Comparison of ENCODE assay signal across 2 cellular contexts in the genomic region with DNA sequence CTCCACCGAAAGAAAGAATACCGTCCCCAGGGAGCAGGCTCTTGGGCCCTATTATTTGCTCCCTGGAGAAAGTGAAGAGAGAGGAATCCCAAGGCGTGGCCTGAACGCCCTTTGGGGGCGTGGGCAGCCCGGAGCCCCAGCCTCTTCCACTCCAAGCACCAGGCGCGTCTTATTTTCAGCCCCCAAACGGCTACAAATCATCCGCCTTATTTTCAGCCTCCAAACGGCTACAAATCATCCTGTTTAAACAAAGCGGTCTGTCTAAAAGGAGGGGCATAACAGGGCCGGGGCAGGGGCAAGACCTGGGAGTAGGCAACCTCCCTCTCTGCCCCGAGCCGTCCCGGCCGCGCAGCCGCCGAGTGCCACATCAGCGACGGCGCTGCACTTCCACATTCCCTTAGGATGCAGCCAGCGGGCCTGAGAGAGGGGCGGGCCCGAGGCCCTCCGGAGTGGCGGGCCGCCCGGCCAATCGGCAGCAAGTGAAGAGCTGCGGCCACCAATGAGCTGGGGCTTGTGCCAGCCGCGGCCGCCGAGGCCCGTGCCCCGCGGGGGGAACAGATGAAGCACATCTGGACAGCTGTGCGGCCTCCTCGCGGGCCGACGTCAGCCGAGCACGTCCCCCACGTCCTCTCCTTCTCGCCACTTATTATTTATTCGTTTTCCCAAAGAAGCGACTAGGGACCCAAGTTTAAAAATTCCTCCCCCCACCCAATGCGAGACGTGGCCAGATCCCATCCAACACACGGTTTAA.
TF ChIP-seq lines count a peak whose summit lies in the region.

A gene with protein sequence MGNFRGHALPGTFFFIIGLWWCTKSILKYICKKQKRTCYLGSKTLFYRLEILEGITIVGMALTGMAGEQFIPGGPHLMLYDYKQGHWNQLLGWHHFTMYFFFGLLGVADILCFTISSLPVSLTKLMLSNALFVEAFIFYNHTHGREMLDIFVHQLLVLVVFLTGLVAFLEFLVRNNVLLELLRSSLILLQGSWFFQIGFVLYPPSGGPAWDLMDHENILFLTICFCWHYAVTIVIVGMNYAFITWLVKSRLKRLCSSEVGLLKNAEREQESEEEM (plus strand): TSS at position 561 of the 751 bp plus-strand sequence. CDS start 62,593 bp downstream, outside the sequence.

TF ChIP-seq in HEK293, 187 proteins besides CTCF, POLR2A, EP300 and RAD21 (continued from another document and continues in another):
- TF ChIP-seq, protein P1, sequence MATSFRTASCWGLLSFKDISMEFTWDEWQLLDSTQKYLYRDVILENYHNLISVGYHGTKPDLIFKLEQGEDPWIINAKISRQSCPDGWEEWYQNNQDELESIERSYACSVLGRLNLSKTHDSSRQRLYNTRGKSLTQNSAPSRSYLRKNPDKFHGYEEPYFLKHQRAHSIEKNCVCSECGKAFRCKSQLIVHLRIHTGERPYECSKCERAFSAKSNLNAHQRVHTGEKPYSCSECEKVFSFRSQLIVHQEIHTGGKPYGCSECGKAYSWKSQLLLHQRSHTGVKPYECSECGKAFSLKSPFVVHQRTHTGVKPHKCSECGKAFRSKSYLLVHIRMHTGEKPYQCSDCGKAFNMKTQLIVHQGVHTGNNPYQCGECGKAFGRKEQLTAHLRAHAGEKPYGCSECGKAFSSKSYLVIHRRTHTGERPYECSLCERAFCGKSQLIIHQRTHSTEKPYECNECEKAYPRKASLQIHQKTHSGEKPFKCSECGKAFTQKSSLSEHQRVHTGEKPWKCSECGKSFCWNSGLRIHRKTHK (tag by site-specific recombination; IDR thresholded peaks at IDR 0.05): no peak
- TF ChIP-seq, protein P2, sequence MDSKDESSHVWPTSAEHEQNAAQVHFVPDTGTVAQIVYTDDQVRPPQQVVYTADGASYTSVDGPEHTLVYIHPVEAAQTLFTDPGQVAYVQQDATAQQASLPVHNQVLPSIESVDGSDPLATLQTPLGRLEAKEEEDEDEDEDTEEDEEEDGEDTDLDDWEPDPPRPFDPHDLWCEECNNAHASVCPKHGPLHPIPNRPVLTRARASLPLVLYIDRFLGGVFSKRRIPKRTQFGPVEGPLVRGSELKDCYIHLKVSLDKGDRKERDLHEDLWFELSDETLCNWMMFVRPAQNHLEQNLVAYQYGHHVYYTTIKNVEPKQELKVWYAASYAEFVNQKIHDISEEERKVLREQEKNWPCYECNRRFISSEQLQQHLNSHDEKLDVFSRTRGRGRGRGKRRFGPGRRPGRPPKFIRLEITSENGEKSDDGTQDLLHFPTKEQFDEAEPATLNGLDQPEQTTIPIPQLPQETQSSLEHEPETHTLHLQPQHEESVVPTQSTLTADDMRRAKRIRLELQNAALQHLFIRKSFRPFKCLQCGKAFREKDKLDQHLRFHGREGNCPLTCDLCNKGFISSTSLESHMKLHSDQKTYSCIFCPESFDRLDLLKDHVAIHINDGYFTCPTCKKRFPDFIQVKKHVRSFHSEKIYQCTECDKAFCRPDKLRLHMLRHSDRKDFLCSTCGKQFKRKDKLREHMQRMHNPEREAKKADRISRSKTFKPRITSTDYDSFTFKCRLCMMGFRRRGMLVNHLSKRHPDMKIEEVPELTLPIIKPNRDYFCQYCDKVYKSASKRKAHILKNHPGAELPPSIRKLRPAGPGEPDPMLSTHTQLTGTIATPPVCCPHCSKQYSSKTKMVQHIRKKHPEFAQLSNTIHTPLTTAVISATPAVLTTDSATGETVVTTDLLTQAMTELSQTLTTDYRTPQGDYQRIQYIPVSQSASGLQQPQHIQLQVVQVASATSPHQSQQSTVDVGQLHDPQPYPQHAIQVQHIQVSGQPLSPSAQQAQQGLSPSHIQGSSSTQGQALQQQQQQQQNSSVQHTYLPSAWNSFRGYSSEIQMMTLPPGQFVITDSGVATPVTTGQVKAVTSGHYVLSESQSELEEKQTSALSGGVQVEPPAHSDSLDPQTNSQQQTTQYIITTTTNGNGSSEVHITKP (tag by site-specific recombination; IDR thresholded peaks at IDR 0.05): peak; percentile 88
- TF ChIP-seq KLF7 (tag by site-specific recombination; IDR thresholded peaks at IDR 0.05; ENCODE audit: borderline replicate concordance): no peak
- TF ChIP-seq, protein P3, sequence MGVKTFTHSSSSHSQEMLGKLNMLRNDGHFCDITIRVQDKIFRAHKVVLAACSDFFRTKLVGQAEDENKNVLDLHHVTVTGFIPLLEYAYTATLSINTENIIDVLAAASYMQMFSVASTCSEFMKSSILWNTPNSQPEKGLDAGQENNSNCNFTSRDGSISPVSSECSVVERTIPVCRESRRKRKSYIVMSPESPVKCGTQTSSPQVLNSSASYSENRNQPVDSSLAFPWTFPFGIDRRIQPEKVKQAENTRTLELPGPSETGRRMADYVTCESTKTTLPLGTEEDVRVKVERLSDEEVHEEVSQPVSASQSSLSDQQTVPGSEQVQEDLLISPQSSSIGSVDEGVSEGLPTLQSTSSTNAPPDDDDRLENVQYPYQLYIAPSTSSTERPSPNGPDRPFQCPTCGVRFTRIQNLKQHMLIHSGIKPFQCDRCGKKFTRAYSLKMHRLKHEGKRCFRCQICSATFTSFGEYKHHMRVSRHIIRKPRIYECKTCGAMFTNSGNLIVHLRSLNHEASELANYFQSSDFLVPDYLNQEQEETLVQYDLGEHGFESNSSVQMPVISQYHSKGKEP (tag by site-specific recombination; IDR thresholded peaks at IDR 0.05): peak; percentile 29; the same call in 1 of the 2 replicates
- TF ChIP-seq ZNF248 (tag by site-specific recombination; IDR thresholded peaks at IDR 0.05): no peak
- no peak for TF ChIP-seq ZNF830 (tag by site-specific recombination; IDR thresholded peaks at IDR 0.05; ENCODE audit: low read depth)
- peak; percentile 82 for TF ChIP-seq ZNF335 (tag by site-specific recombination; conservative IDR thresholded peaks at IDR 0.05)
- TF ChIP-seq ZNF19 (tag by site-specific recombination; IDR thresholded peaks at IDR 0.05; ENCODE audit: low read depth): no peak
- TF ChIP-seq EGR2 (tag by site-specific recombination; IDR thresholded peaks at IDR 0.05; ENCODE audit: low read depth): no peak
- no peak for TF ChIP-seq ZBTB21 (tag by site-specific recombination; IDR thresholded peaks at IDR 0.05)
- no peak for TF ChIP-seq ZNF366 (tag by site-specific recombination; conservative IDR thresholded peaks at IDR 0.05)
- no peak for TF ChIP-seq ZFP41 (tag by site-specific recombination; IDR thresholded peaks at IDR 0.05; ENCODE audit: borderline replicate concordance)
- TF ChIP-seq, protein P4, sequence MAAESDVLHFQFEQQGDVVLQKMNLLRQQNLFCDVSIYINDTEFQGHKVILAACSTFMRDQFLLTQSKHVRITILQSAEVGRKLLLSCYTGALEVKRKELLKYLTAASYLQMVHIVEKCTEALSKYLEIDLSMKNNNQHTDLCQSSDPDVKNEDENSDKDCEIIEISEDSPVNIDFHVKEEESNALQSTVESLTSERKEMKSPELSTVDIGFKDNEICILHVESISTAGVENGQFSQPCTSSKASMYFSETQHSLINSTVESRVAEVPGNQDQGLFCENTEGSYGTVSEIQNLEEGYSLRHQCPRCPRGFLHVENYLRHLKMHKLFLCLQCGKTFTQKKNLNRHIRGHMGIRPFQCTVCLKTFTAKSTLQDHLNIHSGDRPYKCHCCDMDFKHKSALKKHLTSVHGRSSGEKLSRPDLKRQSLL (tag by site-specific recombination; IDR thresholded peaks at IDR 0.05): no peak
- no peak for TF ChIP-seq ZNF37A (tag by site-specific recombination; IDR thresholded peaks at IDR 0.05)
- TF ChIP-seq ZFP3 (tag by site-specific recombination; IDR thresholded peaks at IDR 0.05; ENCODE audit: low read depth): no peak
- TF ChIP-seq ZNF404 (tag by site-specific recombination; IDR thresholded peaks at IDR 0.05): no peak

TF ChIP-seq in SK-N-SH, 30 proteins besides CTCF, POLR2A, EP300 and RAD21 (continued from another document):
- TF ChIP-seq NFIC (IDR thresholded peaks at IDR 0.05; ENCODE audit: borderline replicate concordance): no peak
- TF ChIP-seq, protein P5, sequence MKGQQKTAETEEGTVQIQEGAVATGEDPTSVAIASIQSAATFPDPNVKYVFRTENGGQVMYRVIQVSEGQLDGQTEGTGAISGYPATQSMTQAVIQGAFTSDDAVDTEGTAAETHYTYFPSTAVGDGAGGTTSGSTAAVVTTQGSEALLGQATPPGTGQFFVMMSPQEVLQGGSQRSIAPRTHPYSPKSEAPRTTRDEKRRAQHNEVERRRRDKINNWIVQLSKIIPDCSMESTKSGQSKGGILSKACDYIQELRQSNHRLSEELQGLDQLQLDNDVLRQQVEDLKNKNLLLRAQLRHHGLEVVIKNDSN (IDR thresholded peaks at IDR 0.05; ENCODE audit: borderline replicate concordance, low read depth): no peak
- TF ChIP-seq JUND (IDR thresholded peaks at IDR 0.05): no peak
- TF ChIP-seq MEF2A (IDR thresholded peaks at IDR 0.05; ENCODE audit: borderline replicate concordance, low read depth): no peak
- TF ChIP-seq YY1 (IDR thresholded peaks at IDR 0.05; ENCODE audit: low read depth): no peak
- peak; percentile 78 for TF ChIP-seq POLR2AphosphoS5 (IDR thresholded peaks at IDR 0.05; ENCODE audit: low read depth, low read length)
- TF ChIP-seq FOXM1 (IDR thresholded peaks at IDR 0.05; ENCODE audit: low read depth): no peak
- TF ChIP-seq FOXJ3 (CRISPR knock-in tag; IDR thresholded peaks at IDR 0.05): no peak
- TF ChIP-seq, protein P6, sequence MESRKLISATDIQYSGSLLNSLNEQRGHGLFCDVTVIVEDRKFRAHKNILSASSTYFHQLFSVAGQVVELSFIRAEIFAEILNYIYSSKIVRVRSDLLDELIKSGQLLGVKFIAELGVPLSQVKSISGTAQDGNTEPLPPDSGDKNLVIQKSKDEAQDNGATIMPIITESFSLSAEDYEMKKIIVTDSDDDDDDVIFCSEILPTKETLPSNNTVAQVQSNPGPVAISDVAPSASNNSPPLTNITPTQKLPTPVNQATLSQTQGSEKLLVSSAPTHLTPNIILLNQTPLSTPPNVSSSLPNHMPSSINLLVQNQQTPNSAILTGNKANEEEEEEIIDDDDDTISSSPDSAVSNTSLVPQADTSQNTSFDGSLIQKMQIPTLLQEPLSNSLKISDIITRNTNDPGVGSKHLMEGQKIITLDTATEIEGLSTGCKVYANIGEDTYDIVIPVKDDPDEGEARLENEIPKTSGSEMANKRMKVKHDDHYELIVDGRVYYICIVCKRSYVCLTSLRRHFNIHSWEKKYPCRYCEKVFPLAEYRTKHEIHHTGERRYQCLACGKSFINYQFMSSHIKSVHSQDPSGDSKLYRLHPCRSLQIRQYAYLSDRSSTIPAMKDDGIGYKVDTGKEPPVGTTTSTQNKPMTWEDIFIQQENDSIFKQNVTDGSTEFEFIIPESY (IDR thresholded peaks at IDR 0.05; ENCODE audit: borderline replicate concordance, low read depth): no peak
- no peak for TF ChIP-seq MXI1 (IDR thresholded peaks at IDR 0.05; ENCODE audit: low read depth, low read length)
- TF ChIP-seq TAF1 (IDR thresholded peaks at IDR 0.05; ENCODE audit: borderline replicate concordance, low read depth, low read length): peak; percentile 47; the same call in 1 of the 2 replicates
- peak; percentile 60 for TF ChIP-seq ELF1 (IDR thresholded peaks at IDR 0.05)
- peak; percentile 61 for TF ChIP-seq NRF1 (IDR thresholded peaks at IDR 0.05; ENCODE audit: low read depth, low read length)
- TF ChIP-seq, protein P7, sequence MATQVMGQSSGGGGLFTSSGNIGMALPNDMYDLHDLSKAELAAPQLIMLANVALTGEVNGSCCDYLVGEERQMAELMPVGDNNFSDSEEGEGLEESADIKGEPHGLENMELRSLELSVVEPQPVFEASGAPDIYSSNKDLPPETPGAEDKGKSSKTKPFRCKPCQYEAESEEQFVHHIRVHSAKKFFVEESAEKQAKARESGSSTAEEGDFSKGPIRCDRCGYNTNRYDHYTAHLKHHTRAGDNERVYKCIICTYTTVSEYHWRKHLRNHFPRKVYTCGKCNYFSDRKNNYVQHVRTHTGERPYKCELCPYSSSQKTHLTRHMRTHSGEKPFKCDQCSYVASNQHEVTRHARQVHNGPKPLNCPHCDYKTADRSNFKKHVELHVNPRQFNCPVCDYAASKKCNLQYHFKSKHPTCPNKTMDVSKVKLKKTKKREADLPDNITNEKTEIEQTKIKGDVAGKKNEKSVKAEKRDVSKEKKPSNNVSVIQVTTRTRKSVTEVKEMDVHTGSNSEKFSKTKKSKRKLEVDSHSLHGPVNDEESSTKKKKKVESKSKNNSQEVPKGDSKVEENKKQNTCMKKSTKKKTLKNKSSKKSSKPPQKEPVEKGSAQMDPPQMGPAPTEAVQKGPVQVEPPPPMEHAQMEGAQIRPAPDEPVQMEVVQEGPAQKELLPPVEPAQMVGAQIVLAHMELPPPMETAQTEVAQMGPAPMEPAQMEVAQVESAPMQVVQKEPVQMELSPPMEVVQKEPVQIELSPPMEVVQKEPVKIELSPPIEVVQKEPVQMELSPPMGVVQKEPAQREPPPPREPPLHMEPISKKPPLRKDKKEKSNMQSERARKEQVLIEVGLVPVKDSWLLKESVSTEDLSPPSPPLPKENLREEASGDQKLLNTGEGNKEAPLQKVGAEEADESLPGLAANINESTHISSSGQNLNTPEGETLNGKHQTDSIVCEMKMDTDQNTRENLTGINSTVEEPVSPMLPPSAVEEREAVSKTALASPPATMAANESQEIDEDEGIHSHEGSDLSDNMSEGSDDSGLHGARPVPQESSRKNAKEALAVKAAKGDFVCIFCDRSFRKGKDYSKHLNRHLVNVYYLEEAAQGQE (IDR thresholded peaks at IDR 0.05; ENCODE audit: low read depth, low read length): no peak; the same call in 1 of the 2 replicates
- TF ChIP-seq FOSL2 (IDR thresholded peaks at IDR 0.05; ENCODE audit: borderline replicate concordance, low read depth): no peak
- no peak for TF ChIP-seq GABPA (IDR thresholded peaks at IDR 0.05; ENCODE audit: low read depth)
- TF ChIP-seq RFX5 (IDR thresholded peaks at IDR 0.05; ENCODE audit: low read length): no peak
- TF ChIP-seq TCF12 (IDR thresholded peaks at IDR 0.05): no peak
- TF ChIP-seq, protein P8, sequence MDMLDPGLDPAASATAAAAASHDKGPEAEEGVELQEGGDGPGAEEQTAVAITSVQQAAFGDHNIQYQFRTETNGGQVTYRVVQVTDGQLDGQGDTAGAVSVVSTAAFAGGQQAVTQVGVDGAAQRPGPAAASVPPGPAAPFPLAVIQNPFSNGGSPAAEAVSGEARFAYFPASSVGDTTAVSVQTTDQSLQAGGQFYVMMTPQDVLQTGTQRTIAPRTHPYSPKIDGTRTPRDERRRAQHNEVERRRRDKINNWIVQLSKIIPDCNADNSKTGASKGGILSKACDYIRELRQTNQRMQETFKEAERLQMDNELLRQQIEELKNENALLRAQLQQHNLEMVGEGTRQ (IDR thresholded peaks at IDR 0.05; ENCODE audit: borderline replicate concordance, low read depth, low read length): no peak
- TF ChIP-seq, protein P9, sequence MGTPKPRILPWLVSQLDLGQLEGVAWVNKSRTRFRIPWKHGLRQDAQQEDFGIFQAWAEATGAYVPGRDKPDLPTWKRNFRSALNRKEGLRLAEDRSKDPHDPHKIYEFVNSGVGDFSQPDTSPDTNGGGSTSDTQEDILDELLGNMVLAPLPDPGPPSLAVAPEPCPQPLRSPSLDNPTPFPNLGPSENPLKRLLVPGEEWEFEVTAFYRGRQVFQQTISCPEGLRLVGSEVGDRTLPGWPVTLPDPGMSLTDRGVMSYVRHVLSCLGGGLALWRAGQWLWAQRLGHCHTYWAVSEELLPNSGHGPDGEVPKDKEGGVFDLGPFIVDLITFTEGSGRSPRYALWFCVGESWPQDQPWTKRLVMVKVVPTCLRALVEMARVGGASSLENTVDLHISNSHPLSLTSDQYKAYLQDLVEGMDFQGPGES (IDR thresholded peaks at IDR 0.05; ENCODE audit: low read depth, low read length): peak; percentile 89
